In the genomic region with DNA sequence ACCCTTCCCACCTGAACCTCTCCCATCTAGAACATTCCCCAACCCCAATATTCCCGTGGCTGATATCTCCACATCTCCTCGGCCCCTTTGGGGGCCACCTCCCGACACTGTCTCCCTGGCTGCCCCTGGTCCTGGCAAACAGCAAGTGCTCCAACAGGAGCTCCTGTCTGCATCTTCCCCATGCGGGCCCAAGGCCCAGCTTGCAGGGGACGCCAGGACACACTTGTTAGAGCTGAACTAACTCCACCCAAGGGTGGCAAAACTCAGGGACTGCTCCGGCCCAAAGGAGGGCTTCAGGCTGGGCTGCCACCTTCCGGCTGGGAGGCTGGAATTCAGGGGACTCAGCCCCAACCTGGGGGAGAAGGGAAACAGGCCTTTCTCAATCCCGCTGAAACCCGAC, we compare ENCODE assay signal across 21 cellular contexts.
"Had no signal": no experiment of that assay in that cellular context is flagged by ENCODE, and none has a peak within 500 bp of the region (broad histone marks: within the 10 kb centered on the region; RNA-seq: fewer than 3 reads in every experiment).

No MANE protein-coding gene starts in this region.

- H3K27ac ChIP-seq: colonic mucosa, epithelial cell of prostate, pancreas, right atrium auricular region, testis, transverse colon, VCaP had no signal

- H3K27me3 ChIP-seq: colonic mucosa, pancreas, right atrium auricular region, testis, transverse colon had no signal

- H3K4me3 Mint-ChIP-seq: activated T-cell treated with anti-CD3 and anti-CD28 coated beads, Interleukin-2, amount 50 U/mL, for 24 hours; naive thymus-derived CD4-positive, alpha-beta T cell; T-cell had no signal

- H3K9me3 ChIP-seq: colonic mucosa, pancreas, right atrium auricular region, testis, transverse colon had no signal

- H3K27ac Mint-ChIP-seq: T-cell had no signal

- H3K4me3 ChIP-seq: colonic mucosa, pancreas, right atrium auricular region, testis, transverse colon had no signal

- H3K4me1 ChIP-seq: pancreas had no signal

- H3K27me3 Mint-ChIP-seq: activated T-cell treated with anti-CD3 and anti-CD28 coated beads, Interleukin-2, amount 50 U/mL, for 24 hours; naive thymus-derived CD4-positive, alpha-beta T cell; T-cell had no signal

- DNase-seq: activated CD4-positive, alpha-beta T cell treated with anti-CD3 and anti-CD28 coated beads for 48 hours; activated CD4-positive, alpha-beta T cell treated with anti-CD3 and anti-CD28 coated beads, Interleukin-2, amount 50 U/mL, for 48 hours; activated CD8-positive, alpha-beta memory T cell treated with anti-CD3 and anti-CD28 coated beads, Interleukin-2, amount 50 U/mL, for 48 hours; activated gamma-delta T cell treated with Interleukin-2 at 50 U/mL for 16 hours; activated naive CD4-positive, alpha-beta T cell treated with anti-CD3 and anti-CD28 coated beads, Interleukin-2, amount 50 U/mL, for 16 hours; activated T-cell treated with anti-CD3 and anti-CD28 coated beads, Interleukin-2, amount 50 U/mL, for 24 hours; colonic mucosa; effector CD8-positive, alpha-beta T cell; midbrain; naive thymus-derived CD4-positive, alpha-beta T cell; nucleus accumbens; stimulated activated CD4-positive, alpha-beta T cell treated with anti-CD3 and anti-CD28 coated beads, Interleukin-2, amount 100 ng/mL, for 48 hours; stimulated activated naive CD8-positive, alpha-beta T cell treated with anti-CD3 and anti-CD28 coated beads, Interleukin-15, Interleukin-2, amounts not matched to agents 100 U/mL and 50 U/mL, for 24 hours; T-cell; testis; transverse colon had no signal

- ATAC-seq: activated CD4-positive, CD25-positive, alpha-beta regulatory T cell treated with anti-CD3 and anti-CD28 coated beads, Interleukin-2, amount 50 U/mL, for 24 hours; naive thymus-derived CD4-positive, alpha-beta T cell; pancreas; stimulated activated naive CD8-positive, alpha-beta T cell treated with anti-CD3 and anti-CD28 coated beads, Interleukin-15, Interleukin-2, amounts not matched to agents 100 U/mL and 50 U/mL, for 24 hours; T-cell had no signal
